ENCODE assay signal across 8 cellular contexts in genomic region chr15:40696228-40696627, GRCh38. TPM values are rescaled to one million over a fixed set of nuclear protein-coding genes. Genes with fewer than 3 reads are reported as not detected.
DNase-seq lines count a peak whose midpoint lies in the region; ATAC-seq, FAIRE-seq and TF ChIP-seq lines count a peak whose summit lies in the region.

No MANE protein-coding gene starts in this region.

- TF ChIP-seq RAD21 in H1 (IDR thresholded peaks at IDR 0.05 in 1 of 2, conservative IDR thresholded peaks at IDR 0.05 in 1 of 2; ENCODE audit: low read depth in 2 of 2, low read length in 2 of 2): no peak

- H2AFZ ChIP-seq in PC-3 (ENCODE audit: low read length) (peak overlapping the region; percentile 79; the same call in 1 of the 2 replicates), H1 (ENCODE audit: low read length) (no peak overlapping the region)

- H3K4me1 ChIP-seq in PC-3 (ENCODE audit: insufficient read depth, low read length) (peaks cover 10% of the 10 kb centered on the region; the same call in 1 of the 2 replicates), H1 (replicated peaks in 1 of 4; ENCODE audit: control insufficient read depth in 3 of 4, insufficient read depth in 4 of 4, low read length in 3 of 4) (peaks cover 0 to 3% (median 1%) of the 10 kb centered on the region in 4 experiments; a peak in 1 of 7 replicates)

- H4K20me1 ChIP-seq in PC-3 (ENCODE audit: low read length): no peaks in the 10 kb centered on the region
- peaks cover 2 to 4% of the 10 kb centered on the region in 2 experiments for H4K20me1 ChIP-seq in H1 (replicated peaks in 1 of 2; ENCODE audit: control insufficient read depth in 1 of 2, insufficient read depth in 2 of 2, low read length in 2 of 2)

- no peak for TF ChIP-seq POLR2A in H1 (IDR thresholded peaks at IDR 0.05; ENCODE audit: control extremely low read depth in 1 of 2, low read depth in 2 of 2, low read length in 2 of 2)

- H3K79me2 ChIP-seq in PC-3 (ENCODE audit: low read length) (peaks cover 33% of the 10 kb centered on the region), H1 (ENCODE audit: control insufficient read depth in 1 of 2, insufficient read depth in 2 of 2, low read length in 2 of 2) (peaks cover 0 to 16% of the 10 kb centered on the region in 2 experiments; a peak in 2 of 4 replicates)

- H2BK15ac ChIP-seq in H1 (ENCODE audit: low read length): no peak overlapping the region

- H3K56ac ChIP-seq in H1 (replicated peaks; ENCODE audit: insufficient read length, low read depth, low read length): no peak overlapping the region

- no peak for TF ChIP-seq CTCF in PC-3 (conservative IDR thresholded peaks at IDR 0.05; ENCODE audit: low read depth, low read length)
- TF ChIP-seq CTCF in H1 (IDR thresholded peaks at IDR 0.05; ENCODE audit: control extremely low read depth in 1 of 3, insufficient read depth in 1 of 3, low read depth in 1 of 3, low read length in 3 of 3): no peak
- TF ChIP-seq CTCF in progenitor cell of endocrine pancreas (IDR thresholded peaks at IDR 0.05; ENCODE audit: unreplicated experiment): no peak

- WGBS in H1 (ENCODE audit: extremely low coverage in 1 of 2, insufficient coverage in 1 of 2, insufficient read length in 1 of 2, insufficient replicate concordance in 2 of 2, low coverage in 1 of 2, low lambda C conversion rate in 2 of 2, missing lambda C conversion rate in 1 of 2), 2 experiments: 91% methylated on average over 11 of the region's 11 CpGs; no CpG with 5 or more reads in 1 of the 2 experiments

- no peaks in the 10 kb centered on the region for H3F3A ChIP-seq in PC-3 (ENCODE audit: low read length, unreplicated experiment)

- H3K27ac ChIP-seq in PC-3 (ENCODE audit: low read length) (no peak overlapping the region), H1 (ENCODE audit: low read depth, low read length) (no peak overlapping the region)

- H3K23ac ChIP-seq in H1 (ENCODE audit: insufficient read length): no peak overlapping the region

- H4K5ac ChIP-seq in H1 (ENCODE audit: insufficient read length, low read depth, low read length): no peak overlapping the region

- H3K9me2 ChIP-seq in PC-3 (replicated peaks; ENCODE audit: low read length): no peaks in the 10 kb centered on the region

- intact Hi-C loops in PC-3 (cut with micrococcal nuclease): no loop called here

- FAIRE-seq in H1 (lab: Jason Lieb, UNC): no peak

- peaks cover 40% of the 10 kb centered on the region for H3K4me1 Mint-ChIP-seq in T-helper 1 cell treated with Interleukin-12 subunit alpha and Interleukin-12 subunit beta and Interleukin-4 antibody, amounts not matched to agents 30 μg/mL and 1 μg/mL, for 36 hours (ENCODE audit: low read depth)
- H3K4me1 Mint-ChIP-seq in progenitor cell of endocrine pancreas (ENCODE audit: low read depth): peaks cover 10% of the 10 kb centered on the region

- no peak overlapping the region for H2AK5ac ChIP-seq in H1 (ENCODE audit: low read depth, low read length)

- no peak overlapping the region for H4K91ac ChIP-seq in H1 (replicated peaks; ENCODE audit: insufficient read length, low read length)

- no peak overlapping the region for H3K4ac ChIP-seq in H1 (replicated peaks; ENCODE audit: insufficient read length, low read depth, low read length)

- TF ChIP-seq EP300 in H1 (IDR thresholded peaks at IDR 0.05; ENCODE audit: borderline replicate concordance in 1 of 2, low read depth in 2 of 2, low read length in 2 of 2): no peak

- ATAC-seq in PC-3 (no peak), HG02623 (IDR thresholded peaks at IDR 0.05; ENCODE audit: unreplicated experiment) (no peak)

- peak overlapping the region; percentile 97 for H3K27ac Mint-ChIP-seq in T-helper 1 cell treated with Interleukin-12 subunit alpha and Interleukin-12 subunit beta and Interleukin-4 antibody, amounts not matched to agents 30 μg/mL and 1 μg/mL, for 36 hours
- H3K27ac Mint-ChIP-seq in progenitor cell of endocrine pancreas: no peak overlapping the region

- H3K79me1 ChIP-seq in H1 (ENCODE audit: low read depth, low read length): peaks cover 4% of the 10 kb centered on the region; the same call in 1 of the 2 replicates

- no peak overlapping the region for H2BK5ac ChIP-seq in H1 (ENCODE audit: low read depth, low read length)

- peaks cover 26% of the 10 kb centered on the region for H3K36me3 Mint-ChIP-seq in T-helper 1 cell treated with Interleukin-12 subunit alpha and Interleukin-12 subunit beta and Interleukin-4 antibody, amounts not matched to agents 30 μg/mL and 1 μg/mL, for 36 hours (ENCODE audit: low read depth)
- peaks cover 5% of the 10 kb centered on the region for H3K36me3 Mint-ChIP-seq in progenitor cell of endocrine pancreas (ENCODE audit: insufficient read depth)

- no peaks in the 10 kb centered on the region for H3K9me3 ChIP-seq in PC-3 (ENCODE audit: low read length)
- H3K9me3 ChIP-seq in H1 (ENCODE audit: insufficient read depth in 2 of 2, low read depth in 1 of 2, low read length in 1 of 2): no peaks in the 10 kb centered on the region

- H3K36me3 ChIP-seq in PC-3 (ENCODE audit: low read depth, low read length) (peaks cover 10% of the 10 kb centered on the region; the same call in 1 of the 2 replicates), H1 (ENCODE audit: control insufficient read depth in 2 of 4, insufficient read depth in 4 of 4, low read length in 3 of 4) (peaks cover 9 to 24% (median 19%) of the 10 kb centered on the region in 4 experiments)

- no peaks in the 10 kb centered on the region for H3K27me3 ChIP-seq in PC-3 (ENCODE audit: low read length)
- H3K27me3 ChIP-seq in H1 (replicated peaks in 1 of 4; ENCODE audit: control insufficient read depth in 3 of 4, extremely low read depth in 1 of 4, insufficient read depth in 3 of 4, low read length in 3 of 4): no peaks in the 10 kb centered on the region

- no peak for DNase-seq in T-helper 1 cell
- no peak for DNase-seq in PC-3
- no peak for DNase-seq in H1 (ENCODE audit: low read depth in 1 of 2, low spot score in 2 of 2)
- no peak for DNase-seq in progenitor cell of endocrine pancreas (ENCODE audit: low spot score, unreplicated experiment)
- no peak for DNase-seq in NCI-H1436 treated with DMSO at 0.1 percent for 48 hours (lab: John Stamatoyannopoulos, UW)
- DNase-seq in islet precursor cell: no peak

- H3K23me2 ChIP-seq in H1 (ENCODE audit: low read depth, low read length): peaks cover 5% of the 10 kb centered on the region

- H3K4me2 ChIP-seq in PC-3 (ENCODE audit: low read length) (peak overlapping the region; percentile 83), H1 (ENCODE audit: insufficient read depth in 1 of 2, low read depth in 2 of 2, low read length in 2 of 2) (peak overlapping the region; percentile 68 to 94)

- CTCF ChIA-PET in PC-3 (lab: Charles Lee) (interaction anchor here (2.9 kb wide), 1 partner anchor 198 kb away, joined by 11 read pairs; the partner anchor contains the start of gene VPS18), H1 (lab: Charles Lee; ENCODE audit: partially characterized antibody) (interaction anchor here (0.9 to 2.1 kb wide), 4 partner anchors 43 to 245 kb away, joined by 3 to 7 read pairs (median 6); no protein-coding TSS in a partner anchor)

- no peaks in the 10 kb centered on the region for H3K27me3 Mint-ChIP-seq in T-helper 1 cell treated with Interleukin-12 subunit alpha and Interleukin-12 subunit beta and Interleukin-4 antibody, amounts not matched to agents 30 μg/mL and 1 μg/mL, for 36 hours (ENCODE audit: low read depth)
- no peaks in the 10 kb centered on the region for H3K27me3 Mint-ChIP-seq in progenitor cell of endocrine pancreas

- no peak overlapping the region for H2BK12ac ChIP-seq in H1 (ENCODE audit: low read depth, low read length)

- peak overlapping the region; percentile 99 for H3K4me3 Mint-ChIP-seq in T-helper 1 cell treated with Interleukin-12 subunit alpha and Interleukin-12 subunit beta and Interleukin-4 antibody, amounts not matched to agents 30 μg/mL and 1 μg/mL, for 36 hours
- peak overlapping the region; percentile 92 for H3K4me3 Mint-ChIP-seq in progenitor cell of endocrine pancreas (ENCODE audit: low read depth)

- no peak overlapping the region for H2BK120ac ChIP-seq in H1 (replicated peaks; ENCODE audit: low read depth, low read length)

- H3K18ac ChIP-seq in H1 (ENCODE audit: extremely low read depth, low read length): no peak overlapping the region

- no peak overlapping the region for H3K14ac ChIP-seq in H1 (ENCODE audit: insufficient read length)

- no TSS peak for BruUV-seq in PC-3 (replicated peaks; lab: Mats Ljungman, UMichigan)

- H2BK20ac ChIP-seq in H1 (ENCODE audit: low read length): no peak overlapping the region

- POLR2A ChIA-PET in PC-3 (lab: Charles Lee; ENCODE audit: unreplicated experiment): interaction anchor here (0.6 kb wide), 1 partner anchor 46 kb away, joined by 4 read pairs; no protein-coding TSS in a partner anchor
- POLR2A ChIA-PET in H1 (lab: Charles Lee; ENCODE audit: partially characterized antibody): interaction anchor here (0.8 kb wide), 1 partner anchor 12 kb away, joined by 3 read pairs; no protein-coding TSS in a partner anchor

- H3K9me3 Mint-ChIP-seq in T-helper 1 cell treated with Interleukin-12 subunit alpha and Interleukin-12 subunit beta and Interleukin-4 antibody, amounts not matched to agents 30 μg/mL and 1 μg/mL, for 36 hours: no peaks in the 10 kb centered on the region
- H3K9me3 Mint-ChIP-seq in progenitor cell of endocrine pancreas (ENCODE audit: low read depth): no peaks in the 10 kb centered on the region

- H3K9ac ChIP-seq in PC-3 (ENCODE audit: low read length): peak overlapping the region; percentile 90
- no peak overlapping the region for H3K9ac ChIP-seq in H1 (replicated peaks in 1 of 4; ENCODE audit: extremely low read depth in 1 of 4, low read depth in 3 of 4, low read length in 3 of 4)

- peak overlapping the region; percentile 77 for H3K4me3 ChIP-seq in PC-3 (ENCODE audit: low read length)
- peak overlapping the region; percentile 24 to 96 (median 68); a peak in 6 of 8 replicates for H3K4me3 ChIP-seq in H1 (ENCODE audit: extremely low read depth in 1 of 4, insufficient read depth in 2 of 4, low read depth in 3 of 4, low read length in 4 of 4)

- H4K8ac ChIP-seq in H1 (ENCODE audit: extremely low read depth, insufficient read depth, low read length): peak overlapping the region; percentile 57

RNA-seq across cellular contexts. Expression of gene RAD51, which starts 1.3 kb away (rescaled TPM):
- total RNA-seq in PC-3 (2014; rRNA removed) (17.3 and 21.9 TPM in 2 replicates), progenitor cell of endocrine pancreas (13.2 and 16.0 TPM in 2 replicates)
- 41.6 and 42.4 TPM in 2 replicates for total RNA-seq in H1 (2021; fragmentation: NEBNext Ultra II Directional; extraction: Animal tissue kit (Norgen Biotek cat#: 25700))
- polyA plus RNA-seq in H1 (2011; rRNA removed): 25.2 and 32.2 TPM in 2 replicates
- 30.9 TPM for polyA plus RNA-seq in H1 (2011; cell fraction: cytosol; rRNA removed)
- polyA plus RNA-seq in H1 (2011; cell fraction: nucleus; rRNA removed): 24.2 TPM
- polyA plus RNA-seq in H1 (2012, experiment 1 of 2): 33.8 to 46.3 TPM (median 41.0 TPM) in 4 replicates
- polyA plus RNA-seq in H1 (2012, experiment 2 of 2): 9.7 TPM
- polyA plus RNA-seq in H1 (2013, experiment 1 of 2): 14.0 TPM
- 12.9 TPM for polyA plus RNA-seq in H1 (2013, experiment 2 of 2)
- 46.5 and 51.4 TPM in 2 replicates for polyA minus RNA-seq in H1 (2011; rRNA and poly(A)+ RNA removed)
- 21.7 TPM for polyA minus RNA-seq in H1 (2011; cell fraction: cytosol; rRNA and poly(A)+ RNA removed)
- polyA minus RNA-seq in H1 (2011; cell fraction: nucleus; rRNA and poly(A)+ RNA removed): 21.8 TPM

RNA-seq across cellular contexts. Expression of gene RMDN3, which starts 58.8 kb away (rescaled TPM):
- 21.4 and 34.0 TPM in 2 replicates for total RNA-seq in PC-3 (2014; rRNA removed)
- total RNA-seq in H1 (2021; fragmentation: NEBNext Ultra II Directional; extraction: Animal tissue kit (Norgen Biotek cat#: 25700)): 24.1 and 25.0 TPM in 2 replicates
- 10.8 and 13.8 TPM in 2 replicates for polyA plus RNA-seq in H1 (2011; rRNA removed)
- polyA plus RNA-seq in H1 (2011; cell fraction: cytosol; rRNA removed): 20.3 TPM
- polyA plus RNA-seq in H1 (2011; cell fraction: nucleus; rRNA removed): 13.7 TPM
- 15.4 to 21.6 TPM (median 20.6 TPM) in 4 replicates for polyA plus RNA-seq in H1 (2012, experiment 1 of 2)
- polyA plus RNA-seq in H1 (2012, experiment 2 of 2): 8.8 TPM
- polyA plus RNA-seq in H1 (2013, experiment 1 of 2): 15.6 TPM
- polyA plus RNA-seq in H1 (2013, experiment 2 of 2): 17.2 TPM
- polyA minus RNA-seq in H1 (2011; rRNA and poly(A)+ RNA removed): 7.7 and 9.4 TPM in 2 replicates
- polyA minus RNA-seq in H1 (2011; cell fraction: cytosol; rRNA and poly(A)+ RNA removed): 9.2 TPM
- polyA minus RNA-seq in H1 (2011; cell fraction: nucleus; rRNA and poly(A)+ RNA removed): 7.6 TPM
- total RNA-seq in progenitor cell of endocrine pancreas: 23.4 and 25.9 TPM in 2 replicates
